Comparison of ENCODE assay signal across 8 cellular contexts in genomic region chr14:54565236-54566151, GRCh38. TPM values are rescaled to one million over a fixed set of nuclear protein-coding genes. Genes with fewer than 3 reads are reported as not detected.
DNase-seq lines count a peak whose midpoint lies in the region; ATAC-seq and TF ChIP-seq lines count a peak whose summit lies in the region.

No MANE protein-coding gene starts in this region.

- H3K27ac Mint-ChIP-seq in activated CD4-positive, alpha-beta T cell treated with anti-CD3 and anti-CD28 coated beads, Interleukin-2, amount 10 ng/mL, durations not matched to agents 7 days and 5 days, result peak overlapping the region; percentile 54

- no peaks in the 10 kb centered on the region for H3K36me3 Mint-ChIP-seq in activated CD4-positive, alpha-beta T cell treated with anti-CD3 and anti-CD28 coated beads, Interleukin-2, amount 10 ng/mL, durations not matched to agents 7 days and 5 days (ENCODE audit: low read depth)

- peak overlapping the region; percentile 61 for H2AFZ ChIP-seq in ACC112 (ENCODE audit: low read length, unreplicated experiment)

- no peaks in the 10 kb centered on the region for H3K9me3 Mint-ChIP-seq in activated CD4-positive, alpha-beta T cell treated with anti-CD3 and anti-CD28 coated beads, Interleukin-2, amount 10 ng/mL, durations not matched to agents 7 days and 5 days

- intact Hi-C loops in left lung (cut with DNase I), result loop anchor here in 1 of 2 donors (5.0 kb wide), 1 partner anchor 207 kb away; no protein-coding TSS in a partner anchor

- H3K4me3 Mint-ChIP-seq in activated CD4-positive, alpha-beta T cell treated with anti-CD3 and anti-CD28 coated beads, Interleukin-2, amount 10 ng/mL, durations not matched to agents 7 days and 5 days, result peak overlapping the region; percentile 71

- H3K4me3 ChIP-seq in ACC112 (ENCODE audit: low read depth, low read length) (peak overlapping the region; percentile 86), left lung (peak overlapping the region; percentile 67 to 86)

- POLR2A ChIA-PET in activated CD4-positive, alpha-beta T cell treated with anti-CD3 and anti-CD28 coated beads, Interleukin-2, amount 10 ng/mL, durations not matched to agents 7 days and 5 days (lab: Charles Lee), result interaction anchor here (0.6 kb wide), 1 partner anchor 486 kb away, joined by 5 read pairs; the partner anchor contains the start of gene MAPK1IP1L

- no peaks in the 10 kb centered on the region for H3K9me3 ChIP-seq in left lung

- DNase-seq in NCI-H2171 treated with DMSO at 0.1 percent for 48 hours (lab: John Stamatoyannopoulos, UW), result peak; percentile 75
- peak; percentile 75 for DNase-seq in activated CD4-positive, alpha-beta T cell treated with anti-CD3 and anti-CD28 coated beads, Interleukin-2, amount 10 ng/mL, durations not matched to agents 7 days and 5 days
- peak; percentile 93 for DNase-seq in dedifferentiated amniotic fluid mesenchymal stem cell (ENCODE audit: extremely low spot score)
- peak; percentile 93 to 94 for DNase-seq in left lung
- DNase-seq in stimulated activated CD4-positive, alpha-beta T cell treated with anti-CD3 and anti-CD28 coated beads, Interleukin-2, amount 100 ng/mL, for 4 hours (ENCODE audit: low read depth), result peak; percentile 82

- H3K4me1 ChIP-seq in ACC112 (ENCODE audit: control insufficient read depth, insufficient read depth, low read length, unreplicated experiment), result peaks cover 16% of the 10 kb centered on the region
- H3K4me1 ChIP-seq in left lung, result peaks cover 19 to 58% of the 10 kb centered on the region in 2 donors

- H3K27me3 ChIP-seq in ACC112 (ENCODE audit: insufficient read depth, low read length) (no peaks in the 10 kb centered on the region), left lung (peaks cover 0 to 66% of the 10 kb centered on the region in 2 donors)

- ATAC-seq in GM18520 (IDR thresholded peaks at IDR 0.05; ENCODE audit: unreplicated experiment) (peak; percentile 49), HG03025 (IDR thresholded peaks at IDR 0.05; ENCODE audit: low FRiP score, unreplicated experiment) (peak; percentile 46), left lung (peak; percentile 79)

- H3K36me3 ChIP-seq in ACC112 (ENCODE audit: insufficient read depth, low read length), result no peaks in the 10 kb centered on the region
- H3K36me3 ChIP-seq in left lung, result no peaks in the 10 kb centered on the region

- peak overlapping the region; percentile 96 for H3K27ac ChIP-seq in ACC112 (ENCODE audit: low read depth, low read length)
- peak overlapping the region; percentile 86 to 98 for H3K27ac ChIP-seq in left lung

- H3K79me2 ChIP-seq in ACC112 (ENCODE audit: control insufficient read depth, insufficient read depth, low read length, unreplicated experiment), result peaks cover 34% of the 10 kb centered on the region

- H3K27me3 Mint-ChIP-seq in activated CD4-positive, alpha-beta T cell treated with anti-CD3 and anti-CD28 coated beads, Interleukin-2, amount 10 ng/mL, durations not matched to agents 7 days and 5 days, result peaks cover 45% of the 10 kb centered on the region

- CTCF ChIA-PET in activated CD4-positive, alpha-beta T cell treated with anti-CD3 and anti-CD28 coated beads, Interleukin-2, amount 10 ng/mL, durations not matched to agents 7 days and 5 days (lab: Charles Lee), result interaction anchor here (0.9 to 6.5 kb wide), 9 partner anchors 8 to 239 kb away, joined by 3 to 110 read pairs (median 3); no protein-coding TSS in a partner anchor

- H3K4me1 Mint-ChIP-seq in activated CD4-positive, alpha-beta T cell treated with anti-CD3 and anti-CD28 coated beads, Interleukin-2, amount 10 ng/mL, durations not matched to agents 7 days and 5 days, result peaks cover 18% of the 10 kb centered on the region

- TF ChIP-seq CTCF in left lung (IDR thresholded peaks at IDR 0.05), result no peak

RNA-seq across cellular contexts. Expression of gene SAMD4A, which starts 1.4 kb away (rescaled TPM):
- total RNA-seq in activated CD4-positive, alpha-beta T cell treated with anti-CD3 and anti-CD28 coated beads, Interleukin-2, amount 10 ng/mL, durations not matched to agents 7 days and 5 days, result under 1 TPM; 0.54 to 0.62 TPM
- total RNA-seq in left lung, result 10 to 100 TPM; 22.3 to 40.5 TPM

RNA-seq across cellular contexts. Expression of gene CGRRF1, which starts 55.8 kb away (rescaled TPM):
- total RNA-seq in activated CD4-positive, alpha-beta T cell treated with anti-CD3 and anti-CD28 coated beads, Interleukin-2, amount 10 ng/mL, durations not matched to agents 7 days and 5 days, result 1 to 10 TPM; 9.6 to 9.7 TPM
- total RNA-seq in left lung, result 10 to 100 TPM; 17.5 to 20.1 TPM

Comparison
In these comparisons a context has a peak if more than half of its experiments do, and no peak if none do; other contexts are left out.
1. Peak in every context shown above with its lines: DNase-seq, ATAC-seq, H3K4me3 ChIP-seq and H3K27ac ChIP-seq.
2. RNA of gene SAMD4A, which starts 1.4 kb away (total RNA-seq): 22.3 to 40.5 TPM in left lung; 0.54 to 0.62 TPM in activated CD4-positive, alpha-beta T cell treated with anti-CD3 and anti-CD28 coated beads, Interleukin-2, amount 10 ng/mL, durations not matched to agents 7 days and 5 days; every median in the first group is over 10 times any median in the second.